26 cellular contexts compared by ENCODE assay signal in the genomic region with DNA sequence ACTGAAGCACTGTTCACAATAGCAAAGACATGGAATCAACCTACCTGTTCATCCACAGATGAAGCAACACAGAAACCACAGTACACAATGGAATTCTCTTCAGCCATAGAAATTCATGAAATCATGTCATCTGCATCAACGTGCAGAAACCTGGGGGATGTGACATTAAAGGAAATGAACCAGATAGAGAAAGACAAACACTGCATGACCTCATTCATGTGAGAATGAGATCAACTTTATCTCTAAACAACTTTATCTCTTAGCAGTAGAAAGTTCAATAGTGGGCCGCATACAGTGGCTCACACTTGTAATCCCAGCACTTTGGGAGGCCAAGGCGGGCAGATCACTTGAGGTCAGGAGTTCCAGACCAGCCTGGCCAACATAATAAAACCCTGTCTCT. TPM values are rescaled to one million over a fixed set of nuclear protein-coding genes. Genes with fewer than 3 reads are reported as not detected.
"Had no signal": no experiment of that assay in that cellular context is flagged by ENCODE, and none has a peak within 500 bp of the region (broad histone marks: within the 10 kb centered on the region; RNA-seq: fewer than 3 reads in every experiment).

No MANE protein-coding gene starts in this region.

- H3K27me3 ChIP-seq: SJSA1 had no signal

- DNase-seq: MV-4-11, NCI-H1048, NCI-H1105 treated with DMSO at 0.1 percent for 48 hours, NCI-H1417 treated with DMSO at 0.1 percent for 48 hours, NCI-H146, NCI-H1694 treated with DMSO at 0.1 percent for 48 hours, NCI-H1930, NCI-H2081, NCI-H2107, NCI-H2227 treated with DMSO at 0.1 percent for 48 hours, NCI-H524, NCI-H526 treated with DMSO at 0.1 percent for 48 hours, NCI-H748 treated with DMSO at 0.1 percent for 48 hours, Right ventricle myocardium superior, RPMI8226, SIG-M5 had no signal

- H3K4me1 ChIP-seq: SJSA1 had no signal

- H3K36me3 ChIP-seq: SJSA1 had no signal

- H3K9ac ChIP-seq: KMS-11 had no signal

- ATAC-seq: K562 had no signal

- H3K27ac Mint-ChIP-seq: IgD-negative memory B cell had no signal

- H3K4me3 ChIP-seq: K562, SJSA1, SK-N-MC had no signal

- FAIRE-seq: K562, RCC 7860 had no signal

- H3K27ac ChIP-seq: KMS-11, SJSA1, SK-N-MC had no signal

- H3K4me2 ChIP-seq: KMS-11 had no signal

- H3K9me3 ChIP-seq: SJSA1 had no signal

RNA-seq across cellular contexts. Expression of a gene that starts 19.9 kb away (rescaled TPM):
- total RNA-seq: HT1080, K562, LHCN-M2, MCF 10A, NCI-H460, Right ventricle myocardium superior, SJSA1 had no signal
- polyA plus RNA-seq: IgD-negative memory B cell, K562 had no signal
